Comparison of ENCODE assay signal across 1 cellular context in the genomic region with DNA sequence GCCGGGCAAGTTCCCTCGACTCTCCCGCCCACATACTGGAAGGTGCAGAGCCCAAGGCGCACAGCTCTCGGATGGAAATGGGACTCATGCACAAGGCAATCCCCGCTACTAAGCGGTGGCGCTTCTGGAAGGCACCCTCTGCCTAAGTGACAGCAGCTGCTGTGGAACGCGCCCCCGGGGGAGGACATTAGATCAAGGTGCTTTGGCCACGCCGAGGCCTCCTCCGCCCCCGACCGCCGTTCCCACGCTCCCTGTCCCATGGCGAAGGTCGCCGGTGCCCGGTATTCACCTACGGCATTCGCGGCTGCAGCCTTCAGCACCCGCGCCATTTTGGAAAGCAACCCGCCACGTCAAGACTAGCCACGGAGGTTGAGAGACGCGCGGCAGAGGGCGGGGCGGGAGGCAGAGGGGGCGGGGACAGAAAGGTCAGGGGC.
A peak's percentile ranks its signal among the peaks of the same experiment; 100 is the strongest.
TF ChIP-seq lines count a peak whose summit lies in the region.

A gene (minus strand): TSS at position 339 of the 434 bp plus-strand sequence. CDS start 10 bp downstream, at position 329.

TF ChIP-seq in HepG2, 621 proteins besides CTCF, POLR2A, EP300 and RAD21 (continued from another document and continues in another):
- TF ChIP-seq, protein P1, sequence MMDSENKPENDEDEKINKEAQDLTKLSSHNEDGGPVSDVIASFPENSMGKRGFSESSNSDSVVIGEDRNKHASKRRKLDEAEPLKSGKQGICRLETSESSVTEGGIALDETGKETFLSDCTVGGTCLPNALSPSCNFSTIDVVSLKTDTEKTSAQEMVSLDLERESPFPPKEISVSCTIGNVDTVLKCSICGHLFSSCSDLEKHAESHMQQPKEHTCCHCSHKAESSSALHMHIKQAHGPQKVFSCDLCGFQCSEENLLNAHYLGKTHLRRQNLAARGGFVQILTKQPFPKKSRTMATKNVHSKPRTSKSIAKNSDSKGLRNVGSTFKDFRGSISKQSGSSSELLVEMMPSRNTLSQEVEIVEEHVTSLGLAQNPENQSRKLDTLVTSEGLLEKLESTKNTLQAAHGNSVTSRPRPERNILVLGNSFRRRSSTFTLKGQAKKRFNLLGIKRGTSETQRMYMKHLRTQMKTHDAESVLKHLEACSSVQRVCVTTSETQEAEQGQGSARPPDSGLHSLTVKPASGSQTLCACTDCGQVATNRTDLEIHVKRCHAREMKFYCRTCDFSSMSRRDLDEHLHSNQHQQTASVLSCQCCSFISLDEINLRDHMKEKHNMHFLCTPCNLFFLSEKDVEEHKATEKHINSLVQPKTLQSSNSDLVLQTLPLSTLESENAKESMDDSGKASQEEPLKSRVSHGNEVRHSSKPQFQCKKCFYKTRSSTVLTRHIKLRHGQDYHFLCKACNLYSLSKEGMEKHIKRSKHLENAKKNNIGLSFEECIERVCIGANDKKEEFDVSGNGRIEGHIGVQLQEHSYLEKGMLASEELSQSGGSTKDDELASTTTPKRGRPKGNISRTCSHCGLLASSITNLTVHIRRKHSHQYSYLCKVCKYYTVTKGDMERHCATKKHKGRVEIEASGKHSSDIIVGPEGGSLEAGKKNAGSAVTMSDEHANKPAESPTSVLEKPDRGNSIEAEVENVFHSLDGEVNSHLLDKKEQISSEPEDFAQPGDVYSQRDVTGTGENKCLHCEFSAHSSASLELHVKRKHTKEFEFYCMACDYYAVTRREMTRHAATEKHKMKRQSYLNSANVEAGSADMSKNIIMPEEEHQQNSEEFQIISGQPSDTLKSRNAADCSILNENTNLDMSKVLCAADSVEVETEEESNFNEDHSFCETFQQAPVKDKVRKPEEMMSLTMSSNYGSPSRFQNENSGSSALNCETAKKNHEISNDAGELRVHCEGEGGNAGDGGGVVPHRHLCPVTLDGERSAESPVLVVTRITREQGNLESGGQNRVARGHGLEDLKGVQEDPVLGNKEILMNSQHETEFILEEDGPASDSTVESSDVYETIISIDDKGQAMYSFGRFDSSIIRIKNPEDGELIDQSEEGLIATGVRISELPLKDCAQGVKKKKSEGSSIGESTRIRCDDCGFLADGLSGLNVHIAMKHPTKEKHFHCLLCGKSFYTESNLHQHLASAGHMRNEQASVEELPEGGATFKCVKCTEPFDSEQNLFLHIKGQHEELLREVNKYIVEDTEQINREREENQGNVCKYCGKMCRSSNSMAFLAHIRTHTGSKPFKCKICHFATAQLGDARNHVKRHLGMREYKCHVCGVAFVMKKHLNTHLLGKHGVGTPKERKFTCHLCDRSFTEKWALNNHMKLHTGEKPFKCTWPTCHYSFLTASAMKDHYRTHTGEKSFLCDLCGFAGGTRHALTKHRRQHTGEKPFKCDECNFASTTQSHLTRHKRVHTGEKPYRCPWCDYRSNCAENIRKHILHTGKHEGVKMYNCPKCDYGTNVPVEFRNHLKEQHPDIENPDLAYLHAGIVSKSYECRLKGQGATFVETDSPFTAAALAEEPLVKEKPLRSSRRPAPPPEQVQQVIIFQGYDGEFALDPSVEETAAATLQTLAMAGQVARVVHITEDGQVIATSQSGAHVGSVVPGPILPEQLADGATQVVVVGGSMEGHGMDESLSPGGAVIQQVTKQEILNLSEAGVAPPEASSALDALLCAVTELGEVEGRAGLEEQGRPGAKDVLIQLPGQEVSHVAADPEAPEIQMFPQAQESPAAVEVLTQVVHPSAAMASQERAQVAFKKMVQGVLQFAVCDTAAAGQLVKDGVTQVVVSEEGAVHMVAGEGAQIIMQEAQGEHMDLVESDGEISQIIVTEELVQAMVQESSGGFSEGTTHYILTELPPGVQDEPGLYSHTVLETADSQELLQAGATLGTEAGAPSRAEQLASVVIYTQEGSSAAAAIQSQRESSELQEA (CRISPR knock-in tag; IDR thresholded peaks at IDR 0.05; ENCODE audit: not compliant biosample characterization) = no peak
- TF ChIP-seq ATRX (CRISPR knock-in tag; IDR thresholded peaks at IDR 0.05; ENCODE audit: borderline replicate concordance) (no peak), ZC3H4 (CRISPR knock-in tag; IDR thresholded peaks at IDR 0.05; ENCODE audit: borderline replicate concordance) (peak; percentile 89; the same call in 1 of the 2 replicates), ZBTB1 (CRISPR knock-in tag; IDR thresholded peaks at IDR 0.05; ENCODE audit: borderline replicate concordance) (no peak), NR1H2 (CRISPR knock-in tag; IDR thresholded peaks at IDR 0.05; ENCODE audit: borderline replicate concordance, low read depth) (no peak; the same call in 1 of the 2 replicates), SNAI1 (CRISPR knock-in tag; IDR thresholded peaks at IDR 0.05; ENCODE audit: borderline replicate concordance) (0 out of 2 replicates have a peak, but pooled peaks have one; percentile 58), PCBP2 (optimal IDR thresholded peaks at IDR 0.05; ENCODE audit: low read depth, low read length, poor library complexity, severe bottlenecking) (no peak), NONO (IDR thresholded peaks at IDR 0.05) (no peak), NONO (CRISPR knock-in tag; conservative IDR thresholded peaks at IDR 0.05) (peak; percentile 89), JDP2 (CRISPR knock-in tag; IDR thresholded peaks at IDR 0.05; ENCODE audit: borderline replicate concordance) (no peak), MIXL1 (CRISPR knock-in tag; IDR thresholded peaks at IDR 0.05) (0 out of 2 replicates have a peak, but pooled peaks have one; percentile 15), ZNF256 (CRISPR knock-in tag; conservative IDR thresholded peaks at IDR 0.05) (no peak; the same call in 1 of the 2 replicates), HNRNPK (IDR thresholded peaks at IDR 0.05; ENCODE audit: low read depth, low read length, poor library complexity, severe bottlenecking) (peak; percentile 37), ARNT (IDR thresholded peaks at IDR 0.05) (no peak), ZBTB8A (CRISPR knock-in tag; IDR thresholded peaks at IDR 0.05; ENCODE audit: borderline replicate concordance, low read depth) (peak; percentile 5; the same call in 1 of the 2 replicates), THAP11 (CRISPR knock-in tag; IDR thresholded peaks at IDR 0.05) (no peak), ZNF12 (CRISPR knock-in tag; IDR thresholded peaks at IDR 0.05) (no peak), GABPB1 (CRISPR knock-in tag; IDR thresholded peaks at IDR 0.05) (no peak), NCOA2 (CRISPR knock-in tag; IDR thresholded peaks at IDR 0.05) (no peak), TAF1 (CRISPR knock-in tag; IDR thresholded peaks at IDR 0.05) (peak; percentile 97), SCMH1 (CRISPR knock-in tag; IDR thresholded peaks at IDR 0.05; ENCODE audit: borderline replicate concordance) (no peak), FOXK1 (CRISPR knock-in tag; IDR thresholded peaks at IDR 0.05; ENCODE audit: borderline replicate concordance, low read depth) (no peak), SMAD3 (CRISPR knock-in tag; IDR thresholded peaks at IDR 0.05) (no peak; the same call in 1 of the 2 replicates), ZNF773 (CRISPR knock-in tag; IDR thresholded peaks at IDR 0.05; ENCODE audit: borderline replicate concordance) (no peak)
- TF ChIP-seq, protein P2, sequence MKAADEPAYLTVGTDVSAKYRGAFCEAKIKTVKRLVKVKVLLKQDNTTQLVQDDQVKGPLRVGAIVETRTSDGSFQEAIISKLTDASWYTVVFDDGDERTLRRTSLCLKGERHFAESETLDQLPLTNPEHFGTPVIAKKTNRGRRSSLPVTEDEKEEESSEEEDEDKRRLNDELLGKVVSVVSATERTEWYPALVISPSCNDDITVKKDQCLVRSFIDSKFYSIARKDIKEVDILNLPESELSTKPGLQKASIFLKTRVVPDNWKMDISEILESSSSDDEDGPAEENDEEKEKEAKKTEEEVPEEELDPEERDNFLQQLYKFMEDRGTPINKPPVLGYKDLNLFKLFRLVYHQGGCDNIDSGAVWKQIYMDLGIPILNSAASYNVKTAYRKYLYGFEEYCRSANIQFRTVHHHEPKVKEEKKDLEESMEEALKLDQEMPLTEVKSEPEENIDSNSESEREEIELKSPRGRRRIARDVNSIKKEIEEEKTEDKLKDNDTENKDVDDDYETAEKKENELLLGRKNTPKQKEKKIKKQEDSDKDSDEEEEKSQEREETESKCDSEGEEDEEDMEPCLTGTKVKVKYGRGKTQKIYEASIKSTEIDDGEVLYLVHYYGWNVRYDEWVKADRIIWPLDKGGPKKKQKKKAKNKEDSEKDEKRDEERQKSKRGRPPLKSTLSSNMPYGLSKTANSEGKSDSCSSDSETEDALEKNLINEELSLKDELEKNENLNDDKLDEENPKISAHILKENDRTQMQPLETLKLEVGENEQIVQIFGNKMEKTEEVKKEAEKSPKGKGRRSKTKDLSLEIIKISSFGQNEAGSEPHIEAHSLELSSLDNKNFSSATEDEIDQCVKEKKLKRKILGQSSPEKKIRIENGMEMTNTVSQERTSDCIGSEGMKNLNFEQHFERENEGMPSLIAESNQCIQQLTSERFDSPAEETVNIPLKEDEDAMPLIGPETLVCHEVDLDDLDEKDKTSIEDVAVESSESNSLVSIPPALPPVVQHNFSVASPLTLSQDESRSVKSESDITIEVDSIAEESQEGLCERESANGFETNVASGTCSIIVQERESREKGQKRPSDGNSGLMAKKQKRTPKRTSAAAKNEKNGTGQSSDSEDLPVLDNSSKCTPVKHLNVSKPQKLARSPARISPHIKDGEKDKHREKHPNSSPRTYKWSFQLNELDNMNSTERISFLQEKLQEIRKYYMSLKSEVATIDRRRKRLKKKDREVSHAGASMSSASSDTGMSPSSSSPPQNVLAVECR (CRISPR knock-in tag; IDR thresholded peaks at IDR 0.05; ENCODE audit: borderline replicate concordance) = peak; percentile 82
- TF ChIP-seq, protein P3, sequence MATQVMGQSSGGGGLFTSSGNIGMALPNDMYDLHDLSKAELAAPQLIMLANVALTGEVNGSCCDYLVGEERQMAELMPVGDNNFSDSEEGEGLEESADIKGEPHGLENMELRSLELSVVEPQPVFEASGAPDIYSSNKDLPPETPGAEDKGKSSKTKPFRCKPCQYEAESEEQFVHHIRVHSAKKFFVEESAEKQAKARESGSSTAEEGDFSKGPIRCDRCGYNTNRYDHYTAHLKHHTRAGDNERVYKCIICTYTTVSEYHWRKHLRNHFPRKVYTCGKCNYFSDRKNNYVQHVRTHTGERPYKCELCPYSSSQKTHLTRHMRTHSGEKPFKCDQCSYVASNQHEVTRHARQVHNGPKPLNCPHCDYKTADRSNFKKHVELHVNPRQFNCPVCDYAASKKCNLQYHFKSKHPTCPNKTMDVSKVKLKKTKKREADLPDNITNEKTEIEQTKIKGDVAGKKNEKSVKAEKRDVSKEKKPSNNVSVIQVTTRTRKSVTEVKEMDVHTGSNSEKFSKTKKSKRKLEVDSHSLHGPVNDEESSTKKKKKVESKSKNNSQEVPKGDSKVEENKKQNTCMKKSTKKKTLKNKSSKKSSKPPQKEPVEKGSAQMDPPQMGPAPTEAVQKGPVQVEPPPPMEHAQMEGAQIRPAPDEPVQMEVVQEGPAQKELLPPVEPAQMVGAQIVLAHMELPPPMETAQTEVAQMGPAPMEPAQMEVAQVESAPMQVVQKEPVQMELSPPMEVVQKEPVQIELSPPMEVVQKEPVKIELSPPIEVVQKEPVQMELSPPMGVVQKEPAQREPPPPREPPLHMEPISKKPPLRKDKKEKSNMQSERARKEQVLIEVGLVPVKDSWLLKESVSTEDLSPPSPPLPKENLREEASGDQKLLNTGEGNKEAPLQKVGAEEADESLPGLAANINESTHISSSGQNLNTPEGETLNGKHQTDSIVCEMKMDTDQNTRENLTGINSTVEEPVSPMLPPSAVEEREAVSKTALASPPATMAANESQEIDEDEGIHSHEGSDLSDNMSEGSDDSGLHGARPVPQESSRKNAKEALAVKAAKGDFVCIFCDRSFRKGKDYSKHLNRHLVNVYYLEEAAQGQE (IDR thresholded peaks at IDR 0.05; ENCODE audit: borderline replicate concordance in 1 of 2, low read depth in 1 of 2, low read length in 2 of 2) = peak; percentile 24 to 86
- TF ChIP-seq, protein P4, sequence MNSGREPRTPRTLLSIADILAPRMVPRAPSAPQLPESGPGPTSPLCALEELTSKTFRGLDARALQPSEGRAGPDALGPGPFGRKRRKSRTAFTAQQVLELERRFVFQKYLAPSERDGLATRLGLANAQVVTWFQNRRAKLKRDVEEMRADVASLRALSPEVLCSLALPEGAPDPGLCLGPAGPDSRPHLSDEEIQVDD (CRISPR knock-in tag; IDR thresholded peaks at IDR 0.05; ENCODE audit: borderline replicate concordance) = no peak
- TF ChIP-seq, protein P5, sequence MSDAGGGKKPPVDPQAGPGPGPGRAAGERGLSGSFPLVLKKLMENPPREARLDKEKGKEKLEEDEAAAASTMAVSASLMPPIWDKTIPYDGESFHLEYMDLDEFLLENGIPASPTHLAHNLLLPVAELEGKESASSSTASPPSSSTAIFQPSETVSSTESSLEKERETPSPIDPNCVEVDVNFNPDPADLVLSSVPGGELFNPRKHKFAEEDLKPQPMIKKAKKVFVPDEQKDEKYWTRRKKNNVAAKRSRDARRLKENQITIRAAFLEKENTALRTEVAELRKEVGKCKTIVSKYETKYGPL (CRISPR knock-in tag; IDR thresholded peaks at IDR 0.05) = no peak; the same call in 1 of the 2 replicates
- TF ChIP-seq, protein P6, sequence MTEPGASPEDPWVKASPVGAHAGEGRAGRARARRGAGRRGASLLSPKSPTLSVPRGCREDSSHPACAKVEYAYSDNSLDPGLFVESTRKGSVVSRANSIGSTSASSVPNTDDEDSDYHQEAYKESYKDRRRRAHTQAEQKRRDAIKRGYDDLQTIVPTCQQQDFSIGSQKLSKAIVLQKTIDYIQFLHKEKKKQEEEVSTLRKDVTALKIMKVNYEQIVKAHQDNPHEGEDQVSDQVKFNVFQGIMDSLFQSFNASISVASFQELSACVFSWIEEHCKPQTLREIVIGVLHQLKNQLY (CRISPR knock-in tag; IDR thresholded peaks at IDR 0.05) = no peak
- TF ChIP-seq, protein P7, sequence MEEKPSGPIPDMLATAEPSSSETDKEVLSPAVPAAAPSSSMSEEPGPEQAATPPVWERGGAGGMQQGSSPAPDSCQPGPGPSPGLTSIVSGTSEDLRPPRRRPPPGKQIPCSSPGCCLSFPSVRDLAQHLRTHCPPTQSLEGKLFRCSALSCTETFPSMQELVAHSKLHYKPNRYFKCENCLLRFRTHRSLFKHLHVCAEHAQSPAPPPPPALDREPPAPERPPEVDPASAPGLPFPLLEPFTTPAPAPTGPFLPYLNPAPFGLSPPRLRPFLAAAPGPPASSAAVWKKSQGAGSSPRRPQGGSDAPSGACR (CRISPR knock-in tag; IDR thresholded peaks at IDR 0.05) = no peak
- TF ChIP-seq, protein P8, sequence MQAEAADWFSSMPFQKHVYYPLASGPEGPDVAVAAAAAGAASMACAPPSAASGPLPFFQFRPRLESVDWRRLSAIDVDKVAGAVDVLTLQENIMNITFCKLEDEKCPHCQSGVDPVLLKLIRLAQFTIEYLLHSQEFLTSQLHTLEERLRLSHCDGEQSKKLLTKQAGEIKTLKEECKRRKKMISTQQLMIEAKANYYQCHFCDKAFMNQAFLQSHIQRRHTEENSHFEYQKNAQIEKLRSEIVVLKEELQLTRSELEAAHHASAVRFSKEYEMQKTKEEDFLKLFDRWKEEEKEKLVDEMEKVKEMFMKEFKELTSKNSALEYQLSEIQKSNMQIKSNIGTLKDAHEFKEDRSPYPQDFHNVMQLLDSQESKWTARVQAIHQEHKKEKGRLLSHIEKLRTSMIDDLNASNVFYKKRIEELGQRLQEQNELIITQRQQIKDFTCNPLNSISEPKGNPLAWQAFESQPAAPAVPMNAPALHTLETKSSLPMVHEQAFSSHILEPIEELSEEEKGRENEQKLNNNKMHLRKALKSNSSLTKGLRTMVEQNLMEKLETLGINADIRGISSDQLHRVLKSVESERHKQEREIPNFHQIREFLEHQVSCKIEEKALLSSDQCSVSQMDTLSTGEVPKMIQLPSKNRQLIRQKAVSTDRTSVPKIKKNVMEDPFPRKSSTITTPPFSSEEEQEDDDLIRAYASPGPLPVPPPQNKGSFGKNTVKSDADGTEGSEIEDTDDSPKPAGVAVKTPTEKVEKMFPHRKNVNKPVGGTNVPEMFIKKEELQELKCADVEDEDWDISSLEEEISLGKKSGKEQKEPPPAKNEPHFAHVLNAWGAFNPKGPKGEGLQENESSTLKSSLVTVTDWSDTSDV (CRISPR knock-in tag; IDR thresholded peaks at IDR 0.05) = no peak; the same call in 1 of the 2 replicates
